ENCODE assay signal across 1 cellular context in the genomic region with DNA sequence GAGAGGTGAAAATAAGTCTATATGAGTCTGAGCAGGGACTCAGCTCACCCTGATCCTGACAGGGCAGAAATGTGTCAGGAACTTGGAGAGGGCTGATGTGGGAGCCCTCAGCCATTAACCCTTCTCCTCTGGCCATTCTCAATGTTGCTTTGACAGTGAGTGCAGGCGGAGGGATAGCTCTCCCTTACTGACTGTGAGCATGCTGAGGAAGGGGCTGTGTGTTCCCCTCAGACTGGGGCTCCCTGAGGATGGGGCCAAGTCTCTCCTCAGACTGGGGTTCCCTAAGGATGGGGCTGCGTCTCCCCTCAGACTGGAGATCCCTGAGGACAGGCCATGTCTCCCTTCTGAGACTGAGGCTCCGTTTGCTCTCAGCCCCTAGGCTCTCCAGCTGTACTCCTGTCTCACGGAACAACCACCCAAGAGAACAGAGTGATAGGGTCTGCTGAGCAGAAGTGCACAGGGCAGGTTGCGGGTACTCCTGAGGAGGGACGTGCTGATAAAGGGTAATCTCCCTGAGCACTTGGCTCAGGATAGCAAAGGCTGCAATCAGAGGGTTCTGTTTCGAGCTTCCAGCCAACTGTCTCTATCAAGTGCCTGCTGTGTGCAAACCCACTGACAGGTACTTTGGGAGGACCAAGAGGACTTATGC.
A peak's percentile ranks its signal among the peaks of the same experiment; 100 is the strongest.
TF ChIP-seq lines count a peak whose summit lies in the region.

No MANE protein-coding gene starts in this region.

TF ChIP-seq in K562, 482 proteins besides CTCF, POLR2A, EP300 and RAD21 (continued from another document and continues in another):
- no peak for TF ChIP-seq POLR2G (IDR thresholded peaks at IDR 0.05; ENCODE audit: low read depth, low read length)
- TF ChIP-seq TCFL5 (CRISPR knock-in tag; conservative IDR thresholded peaks at IDR 0.05): no peak
- TF ChIP-seq DPF2 (IDR thresholded peaks at IDR 0.05): peak; percentile 73
- no peak for TF ChIP-seq PTRF (tag; IDR thresholded peaks at IDR 0.05)
- no peak for TF ChIP-seq ZKSCAN3 (CRISPR knock-in tag; IDR thresholded peaks at IDR 0.05)
- TF ChIP-seq SRSF3 (IDR thresholded peaks at IDR 0.05; ENCODE audit: insufficient read depth, low read length): no peak
- TF ChIP-seq CHAMP1 (IDR thresholded peaks at IDR 0.05): no peak
- TF ChIP-seq TBL1XR1 (IDR thresholded peaks at IDR 0.05; ENCODE audit: low read length in 2 of 2): peak in 1 of 2 experiments; percentile 53; a peak in 1 of 4 replicates
- no peak for TF ChIP-seq MXI1 (IDR thresholded peaks at IDR 0.05; ENCODE audit: low read depth, low read length)
- no peak for TF ChIP-seq CCNT2 (IDR thresholded peaks at IDR 0.05; ENCODE audit: borderline replicate concordance, extremely low read depth, insufficient read length, low read depth, low read length)
- TF ChIP-seq ZNF830 (CRISPR knock-in tag; IDR thresholded peaks at IDR 0.05): no peak
- TF ChIP-seq MYBL2 (IDR thresholded peaks at IDR 0.05; ENCODE audit: low read depth): no peak
- TF ChIP-seq MYBL2 (CRISPR knock-in tag; IDR thresholded peaks at IDR 0.05; ENCODE audit: borderline replicate concordance): no peak
- TF ChIP-seq ZNF253 (CRISPR knock-in tag; conservative IDR thresholded peaks at IDR 0.05): no peak
- TF ChIP-seq HINFP (tag; conservative IDR thresholded peaks at IDR 0.05; ENCODE audit: low read depth): no peak
- TF ChIP-seq ZNF780A (CRISPR knock-in tag; IDR thresholded peaks at IDR 0.05): no peak
- no peak for TF ChIP-seq ATF1 (CRISPR knock-in tag; IDR thresholded peaks at IDR 0.05)
- TF ChIP-seq ATF1 (tag; IDR thresholded peaks at IDR 0.05): no peak
- TF ChIP-seq, protein P1, sequence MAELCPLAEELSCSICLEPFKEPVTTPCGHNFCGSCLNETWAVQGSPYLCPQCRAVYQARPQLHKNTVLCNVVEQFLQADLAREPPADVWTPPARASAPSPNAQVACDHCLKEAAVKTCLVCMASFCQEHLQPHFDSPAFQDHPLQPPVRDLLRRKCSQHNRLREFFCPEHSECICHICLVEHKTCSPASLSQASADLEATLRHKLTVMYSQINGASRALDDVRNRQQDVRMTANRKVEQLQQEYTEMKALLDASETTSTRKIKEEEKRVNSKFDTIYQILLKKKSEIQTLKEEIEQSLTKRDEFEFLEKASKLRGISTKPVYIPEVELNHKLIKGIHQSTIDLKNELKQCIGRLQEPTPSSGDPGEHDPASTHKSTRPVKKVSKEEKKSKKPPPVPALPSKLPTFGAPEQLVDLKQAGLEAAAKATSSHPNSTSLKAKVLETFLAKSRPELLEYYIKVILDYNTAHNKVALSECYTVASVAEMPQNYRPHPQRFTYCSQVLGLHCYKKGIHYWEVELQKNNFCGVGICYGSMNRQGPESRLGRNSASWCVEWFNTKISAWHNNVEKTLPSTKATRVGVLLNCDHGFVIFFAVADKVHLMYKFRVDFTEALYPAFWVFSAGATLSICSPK (IDR thresholded peaks at IDR 0.05; ENCODE audit: borderline replicate concordance): no peak
- TF ChIP-seq ZEB2 (IDR thresholded peaks at IDR 0.05): peak; percentile 71
- TF ChIP-seq ID3 (CRISPR knock-in tag; IDR thresholded peaks at IDR 0.05): no peak
- TF ChIP-seq ID3 (tag; IDR thresholded peaks at IDR 0.05): 0 out of 2 replicates have a peak, but pooled peaks have one; percentile 53
- no peak for TF ChIP-seq HSF4 (CRISPR knock-in tag; IDR thresholded peaks at IDR 0.05; ENCODE audit: borderline replicate concordance)
- no peak for TF ChIP-seq HNRNPLL (IDR thresholded peaks at IDR 0.05; ENCODE audit: low read depth, low read length, poor library complexity, severe bottlenecking)
- peak; percentile 61 for TF ChIP-seq ZFP36 (IDR thresholded peaks at IDR 0.05; ENCODE audit: low read depth, low read length, partially characterized antibody)
- no peak for TF ChIP-seq NONO (IDR thresholded peaks at IDR 0.05; ENCODE audit: low read depth in 2 of 2, low read length in 1 of 2)
- no peak for TF ChIP-seq STAG1 (CRISPR knock-in tag; IDR thresholded peaks at IDR 0.05; ENCODE audit: borderline replicate concordance)
- no peak for TF ChIP-seq GATAD2B (IDR thresholded peaks at IDR 0.05; ENCODE audit: borderline replicate concordance)
- no peak for TF ChIP-seq HIVEP1 (CRISPR knock-in tag; IDR thresholded peaks at IDR 0.05)
- TF ChIP-seq ZNF124 (CRISPR knock-in tag; IDR thresholded peaks at IDR 0.05): no peak
- TF ChIP-seq ZNF431 (CRISPR knock-in tag; IDR thresholded peaks at IDR 0.05): no peak
- no peak for TF ChIP-seq ATF3 (IDR thresholded peaks at IDR 0.05)
- TF ChIP-seq ATF3 (CRISPR knock-in tag; conservative IDR thresholded peaks at IDR 0.05): no peak
- TF ChIP-seq RFX5 (IDR thresholded peaks at IDR 0.05; ENCODE audit: low read depth, low read length): no peak
- no peak for TF ChIP-seq ZC3H8 (IDR thresholded peaks at IDR 0.05)
- no peak; the same call in 1 of the 2 replicates for TF ChIP-seq DMBX1 (CRISPR knock-in tag; IDR thresholded peaks at IDR 0.05; ENCODE audit: borderline replicate concordance)
- TF ChIP-seq MAFK (IDR thresholded peaks at IDR 0.05; ENCODE audit: low read length): no peak
- TF ChIP-seq TEAD4 (IDR thresholded peaks at IDR 0.05; ENCODE audit: low read length): peak; percentile 86
- no peak for TF ChIP-seq TEAD4 (CRISPR knock-in tag; IDR thresholded peaks at IDR 0.05; ENCODE audit: borderline replicate concordance)
- no peak for TF ChIP-seq RHOXF2B (CRISPR knock-in tag; conservative IDR thresholded peaks at IDR 0.05)
- TF ChIP-seq SRSF7 (optimal IDR thresholded peaks at IDR 0.05; ENCODE audit: low read depth, low read length): no peak
- peak; percentile 51 for TF ChIP-seq CXXC5 (CRISPR knock-in tag; IDR thresholded peaks at IDR 0.05)
- TF ChIP-seq, protein P2, sequence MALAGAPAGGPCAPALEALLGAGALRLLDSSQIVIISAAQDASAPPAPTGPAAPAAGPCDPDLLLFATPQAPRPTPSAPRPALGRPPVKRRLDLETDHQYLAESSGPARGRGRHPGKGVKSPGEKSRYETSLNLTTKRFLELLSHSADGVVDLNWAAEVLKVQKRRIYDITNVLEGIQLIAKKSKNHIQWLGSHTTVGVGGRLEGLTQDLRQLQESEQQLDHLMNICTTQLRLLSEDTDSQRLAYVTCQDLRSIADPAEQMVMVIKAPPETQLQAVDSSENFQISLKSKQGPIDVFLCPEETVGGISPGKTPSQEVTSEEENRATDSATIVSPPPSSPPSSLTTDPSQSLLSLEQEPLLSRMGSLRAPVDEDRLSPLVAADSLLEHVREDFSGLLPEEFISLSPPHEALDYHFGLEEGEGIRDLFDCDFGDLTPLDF (CRISPR knock-in tag; IDR thresholded peaks at IDR 0.05): 0 out of 2 replicates have a peak, but pooled peaks have one; percentile 24
- no peak for TF ChIP-seq PHTF2 (CRISPR knock-in tag; IDR thresholded peaks at IDR 0.05)
- TF ChIP-seq PHB2 (IDR thresholded peaks at IDR 0.05; ENCODE audit: low read depth): peak; percentile 40; the same call in 1 of the 2 replicates
- TF ChIP-seq, protein P3, sequence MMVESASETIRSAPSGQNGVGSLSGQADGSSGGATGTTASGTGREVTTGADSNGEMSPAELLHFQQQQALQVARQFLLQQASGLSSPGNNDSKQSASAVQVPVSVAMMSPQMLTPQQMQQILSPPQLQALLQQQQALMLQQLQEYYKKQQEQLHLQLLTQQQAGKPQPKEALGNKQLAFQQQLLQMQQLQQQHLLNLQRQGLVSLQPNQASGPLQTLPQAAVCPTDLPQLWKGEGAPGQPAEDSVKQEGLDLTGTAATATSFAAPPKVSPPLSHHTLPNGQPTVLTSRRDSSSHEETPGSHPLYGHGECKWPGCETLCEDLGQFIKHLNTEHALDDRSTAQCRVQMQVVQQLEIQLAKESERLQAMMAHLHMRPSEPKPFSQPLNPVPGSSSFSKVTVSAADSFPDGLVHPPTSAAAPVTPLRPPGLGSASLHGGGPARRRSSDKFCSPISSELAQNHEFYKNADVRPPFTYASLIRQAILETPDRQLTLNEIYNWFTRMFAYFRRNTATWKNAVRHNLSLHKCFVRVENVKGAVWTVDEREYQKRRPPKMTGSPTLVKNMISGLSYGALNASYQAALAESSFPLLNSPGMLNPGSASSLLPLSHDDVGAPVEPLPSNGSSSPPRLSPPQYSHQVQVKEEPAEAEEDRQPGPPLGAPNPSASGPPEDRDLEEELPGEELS (CRISPR knock-in tag; IDR thresholded peaks at IDR 0.05; ENCODE audit: borderline replicate concordance): no peak
- TF ChIP-seq LARP7 (IDR thresholded peaks at IDR 0.05): no peak
- no peak for TF ChIP-seq RFX7 (CRISPR knock-in tag; IDR thresholded peaks at IDR 0.05)
- no peak for TF ChIP-seq DDX20 (tag; IDR thresholded peaks at IDR 0.05; ENCODE audit: low read depth)
- TF ChIP-seq STAT6 (CRISPR knock-in tag; IDR thresholded peaks at IDR 0.05): no peak
- TF ChIP-seq TOE1 (IDR thresholded peaks at IDR 0.05; ENCODE audit: borderline replicate concordance): no peak
- TF ChIP-seq TOE1 (CRISPR knock-in tag; IDR thresholded peaks at IDR 0.05; ENCODE audit: borderline replicate concordance, low read depth): peak; percentile 71; the same call in 1 of the 2 replicates
- TF ChIP-seq ZNF785 (CRISPR knock-in tag; IDR thresholded peaks at IDR 0.05): no peak
- peak; percentile 13 to 93; a peak in 3 of 4 replicates for TF ChIP-seq RCOR1 (IDR thresholded peaks at IDR 0.05; ENCODE audit: borderline replicate concordance in 1 of 2, low read depth in 2 of 2, low read length in 2 of 2)
- TF ChIP-seq DIDO1 (tag; IDR thresholded peaks at IDR 0.05; ENCODE audit: low read depth): no peak
- no peak for TF ChIP-seq ZNF184 (CRISPR knock-in tag; IDR thresholded peaks at IDR 0.05)
- TF ChIP-seq MBD2 (IDR thresholded peaks at IDR 0.05; ENCODE audit: borderline replicate concordance, low read depth): no peak
- peak; percentile 78; the same call in 1 of the 2 replicates for TF ChIP-seq CTBP1 (IDR thresholded peaks at IDR 0.05; ENCODE audit: borderline replicate concordance)
- no peak for TF ChIP-seq JUND (IDR thresholded peaks at IDR 0.05; ENCODE audit: borderline replicate concordance, low read depth, low read length)
- peak; percentile 12; the same call in 1 of the 3 replicates for TF ChIP-seq JUND (tag; IDR thresholded peaks at IDR 0.05; ENCODE audit: borderline replicate concordance, low read depth, low read length)
